In the genomic region with DNA sequence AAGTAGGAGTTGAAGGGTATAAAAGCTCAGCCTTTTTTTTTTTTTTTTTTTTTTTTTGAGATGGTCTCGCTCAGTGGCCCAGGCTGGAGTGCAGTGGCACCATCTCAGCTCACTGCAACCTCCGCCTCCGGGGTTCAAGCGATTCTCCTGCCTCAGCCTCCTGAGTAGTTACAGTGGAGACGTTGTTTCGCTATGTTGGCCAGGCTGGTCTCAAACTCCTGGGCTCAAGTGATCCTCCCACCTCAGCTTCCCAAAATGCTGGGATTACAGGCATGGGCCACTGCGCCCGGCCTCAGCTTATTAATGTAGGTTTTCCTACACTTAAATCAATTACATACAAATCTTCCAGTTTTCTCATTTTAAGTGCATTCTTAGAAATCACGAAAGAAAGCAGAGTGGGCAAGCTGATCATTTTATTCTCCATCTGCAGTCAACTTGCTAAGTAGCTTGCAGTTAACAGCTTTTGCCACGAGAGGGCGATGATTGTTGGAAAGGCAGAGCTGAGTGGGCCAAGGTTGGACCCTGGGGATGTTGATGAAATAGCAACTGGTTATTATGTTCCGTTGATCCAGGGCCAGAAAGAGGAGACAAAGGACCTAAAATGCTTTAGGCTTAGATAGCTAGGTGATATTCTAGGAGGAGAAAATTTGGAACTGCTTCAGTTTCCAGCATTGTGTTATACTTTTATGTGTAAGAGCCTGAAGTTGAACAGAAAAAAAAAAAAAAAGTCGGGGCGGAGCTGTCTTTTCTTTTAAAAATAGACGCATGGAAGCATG, we compare ENCODE assay signal across 8 cellular contexts.
DNase-seq lines count a peak whose midpoint lies in the region; ATAC-seq and TF ChIP-seq lines count a peak whose summit lies in the region.

No MANE protein-coding gene starts in this region.

- H3K9me2 ChIP-seq in hepatocyte (replicated peaks; ENCODE audit: insufficient read depth), result no peaks in the 10 kb centered on the region

- TF ChIP-seq CTCF in GM12873 (IDR thresholded peaks at IDR 0.05; ENCODE audit: insufficient read depth, low read depth, low read length, missing control alignments), result peak; percentile 85
- peak; percentile 93 for TF ChIP-seq CTCF in hepatocyte (IDR thresholded peaks at IDR 0.05; ENCODE audit: poor library complexity)
- TF ChIP-seq CTCF in gastrocnemius medialis (IDR thresholded peaks at IDR 0.05 in 4 of 5, conservative IDR thresholded peaks at IDR 0.05 in 1 of 5), result peak; percentile 63 to 82 (median 76)

- WGBS in hepatocyte (ENCODE audit: low lambda C conversion rate, missing lambda C conversion rate), result 49% methylated on average over 14 of the region's 15 CpGs

- H3K9me3 ChIP-seq in hepatocyte (ENCODE audit: low read depth), result no peaks in the 10 kb centered on the region
- no peaks in the 10 kb centered on the region for H3K9me3 ChIP-seq in gastrocnemius medialis

- H3K4me1 ChIP-seq in hepatocyte (ENCODE audit: insufficient read depth) (no peaks in the 10 kb centered on the region), gastrocnemius medialis (peaks cover 9 to 17% of the 10 kb centered on the region in 2 donors)

- H3K27ac ChIP-seq in hepatocyte, result no peak overlapping the region
- H3K27ac ChIP-seq in gastrocnemius medialis, result peak overlapping the region; percentile 17 to 71 (median 64)

- H3K27me3 ChIP-seq in hepatocyte (no peaks in the 10 kb centered on the region), gastrocnemius medialis (no peaks in the 10 kb centered on the region)

- no peak for TF ChIP-seq POLR2A in gastrocnemius medialis (IDR thresholded peaks at IDR 0.05)

- in situ Hi-C loops in gastrocnemius medialis (cut with MboI; ENCODE audit: low sequenced_read_pairs in 4 of 4), result loop anchor here in 1 of 4 donors (25.0 kb wide), 1 partner anchor 299 kb away; no protein-coding TSS in a partner anchor

- peak; percentile 71 for DNase-seq in NCI-H1694 treated with DMSO at 0.1 percent for 48 hours (lab: John Stamatoyannopoulos, UW)
- DNase-seq in T-helper 22 cell (ENCODE audit: low read depth), result peak; percentile 17
- peak in 51 of 58 donors; percentile 2 to 80 (median 29) for DNase-seq in anterior cingulate cortex (lab: John Stamatoyannopoulos, UW)
- DNase-seq in hepatocyte (ENCODE audit: low spot score), result peak; percentile 90
- peak; percentile 55 to 69 for DNase-seq in gastrocnemius medialis

- no peak overlapping the region for H3K4me2 ChIP-seq in hepatocyte

- intact Hi-C loops in gastrocnemius medialis (cut with DNase I; ENCODE audit: low total_unique reads), result loop anchor here (2.0 to 5.0 kb wide), 4 partner anchors 234 to 589 kb away; a partner anchor contains a TSS

- no peaks in the 10 kb centered on the region for H3K36me3 ChIP-seq in hepatocyte (replicated peaks; ENCODE audit: insufficient read depth, low read depth)
- no peaks in the 10 kb centered on the region for H3K36me3 ChIP-seq in gastrocnemius medialis

- ATAC-seq in gastrocnemius medialis (peak; percentile 75 to 77), GM19463 (IDR thresholded peaks at IDR 0.05; ENCODE audit: unreplicated experiment) (no peak), GM18907 (IDR thresholded peaks at IDR 0.05; ENCODE audit: unreplicated experiment) (no peak)

- H3K4me3 ChIP-seq in hepatocyte, result no peak overlapping the region
- no peak overlapping the region for H3K4me3 ChIP-seq in gastrocnemius medialis

- no peaks in the 10 kb centered on the region for H4K20me1 ChIP-seq in hepatocyte (ENCODE audit: insufficient read depth, poor library complexity, severe bottlenecking)

- H3K79me2 ChIP-seq in hepatocyte, result no peaks in the 10 kb centered on the region

- no peak overlapping the region for H2AFZ ChIP-seq in hepatocyte

Comparison
In these comparisons a context has a peak if more than half of its experiments do, and no peak if none do; other contexts are left out.
1. DNase-seq: peak in every context shown above with its lines; median percentile 90 in hepatocyte; 71 in NCI-H1694 treated with DMSO at 0.1 percent for 48 hours; 62 in gastrocnemius medialis; 29 in anterior cingulate cortex; 17 in T-helper 22 cell.
2. ATAC-seq: peak in gastrocnemius medialis (2 of 2); none in GM19463 (single experiment) and GM18907 (single experiment).
3. Peak in every context shown above with its lines, with median percentiles within 50 percentile points of each other: CTCF ChIP-seq.